In genomic region chr4:84938316-84938715, GRCh38 we compare ENCODE assay signal across 11 cellular contexts. TPM values are rescaled to one million over a fixed set of nuclear protein-coding genes. Genes with fewer than 3 reads are reported as not detected.
DNase-seq lines count a peak whose midpoint lies in the region; ATAC-seq, FAIRE-seq and TF ChIP-seq lines count a peak whose summit lies in the region.
"Had no signal": no experiment of that assay in that cellular context is flagged by ENCODE, and none has a peak within 500 bp of the region (broad histone marks: within the 10 kb centered on the region; RNA-seq: fewer than 3 reads in every experiment).

No MANE protein-coding gene starts in this region.

- DNase-seq in EL (peak; percentile 79), astrocyte of the hippocampus (ENCODE audit: low read depth, low spot score) (peak; percentile 84), frontal cortex (ENCODE audit: low spot score in 2 of 2) (no peak), pulmonary artery endothelial cell (ENCODE audit: low read depth, low spot score) (peak; percentile 60), GM12891 (ENCODE audit: insufficient read length, low spot score) (no peak)
- DNase-seq in effector CD4-positive, alpha-beta T cell, result no peak
- DNase-seq in activated CD4-positive, alpha-beta T cell treated with anti-CD3 and anti-CD28 coated beads, Interleukin-2, amount 50 U/mL, for 1 hour, result no peak
- DNase-seq: Caco-2, psoas muscle, T-helper 2 cell had no signal

- no peak for TF ChIP-seq POLR2A in GM12891 (IDR thresholded peaks at IDR 0.05; ENCODE audit: low read depth, low read length)

- FAIRE-seq in frontal cortex (lab: Jason Lieb, UNC) (peak; percentile 87), GM12891 (lab: Jason Lieb, UNC) (no peak)

- ATAC-seq in HG03175 (IDR thresholded peaks at IDR 0.05; ENCODE audit: unreplicated experiment), result no peak

TF ChIP-seq in GM12891, 5 proteins besides CTCF, POLR2A, EP300 and RAD21:
- TF ChIP-seq POLR2AphosphoS5 (IDR thresholded peaks at IDR 0.05; ENCODE audit: low read depth, low read length) (no peak), POU2F2 (IDR thresholded peaks at IDR 0.05; ENCODE audit: low read depth, low read length) (no peak), PAX5 (IDR thresholded peaks at IDR 0.05; ENCODE audit: insufficient read depth, low read length, severe bottlenecking) (no peak), TAF1 (IDR thresholded peaks at IDR 0.05; ENCODE audit: low read depth, low read length) (no peak), SPI1 (IDR thresholded peaks at IDR 0.05; ENCODE audit: low read depth, low read length) (no peak)

RNA-seq across cellular contexts. Expression of gene WDFY3, which starts 28.2 kb away (rescaled TPM):
- total RNA-seq in frontal cortex (119 TPM), pulmonary artery endothelial cell (95.5 and 129 TPM in 2 replicates)
- polyA plus RNA-seq in GM12891 (2012; ENCODE audit: low read depth, missing spikeins), result 0.04 TPM

Comparison
In these comparisons a context has a peak if more than half of its experiments do, and no peak if none do; other contexts are left out.
1. DNase-seq: peak in EL (single experiment), astrocyte of the hippocampus (single experiment) and pulmonary artery endothelial cell (single experiment); none in frontal cortex (0 of 2), GM12891 (single experiment), effector CD4-positive, alpha-beta T cell (single experiment) and activated CD4-positive, alpha-beta T cell treated with anti-CD3 and anti-CD28 coated beads, Interleukin-2, amount 50 U/mL, for 1 hour (single experiment).